In genomic region chr15:71386005-71386404, GRCh38 we compare ENCODE assay signal across 14 cellular contexts.
DNase-seq lines count a peak whose midpoint lies in the region; ATAC-seq and TF ChIP-seq lines count a peak whose summit lies in the region.
"Had no signal": no experiment of that assay in that cellular context is flagged by ENCODE, and none has a peak within 500 bp of the region (broad histone marks: within the 10 kb centered on the region; RNA-seq: fewer than 3 reads in every experiment).

No MANE protein-coding gene starts in this region.

- peaks cover 51% of the 10 kb centered on the region for H3K4me1 ChIP-seq in left ventricle myocardium inferior

- intact Hi-C loops in left ventricle myocardium inferior (cut with micrococcal nuclease) (loop anchor here (5.0 kb wide), 1 partner anchor 51 kb away; no protein-coding TSS in a partner anchor), left cardiac atrium (cut with DNase I) (loop anchor here (5.0 kb wide), 1 partner anchor 51 kb away; no protein-coding TSS in a partner anchor)

- no peaks in the 10 kb centered on the region for H3K9me3 ChIP-seq in left ventricle myocardium inferior (replicated peaks)

- ATAC-seq in left cardiac atrium: no peak
- ATAC-seq: HCT116 had no signal

- H3K27me3 Mint-ChIP-seq in mesothelial cell of epicardium (ENCODE audit: low read depth): no peaks in the 10 kb centered on the region
- H3K27me3 Mint-ChIP-seq in glutamatergic neuron (ENCODE audit: unreplicated experiment): peaks cover 2% of the 10 kb centered on the region

- H3K4me3 ChIP-seq in left ventricle myocardium inferior: no peak overlapping the region

- H3K36me3 ChIP-seq in left ventricle myocardium inferior: no peaks in the 10 kb centered on the region

- H3K36me3 Mint-ChIP-seq in mesothelial cell of epicardium (peaks cover 3% of the 10 kb centered on the region), glutamatergic neuron (ENCODE audit: unreplicated experiment) (no peaks in the 10 kb centered on the region)
- H3K36me3 Mint-ChIP-seq: CD4-positive, alpha-beta memory T cell had no signal

- H3K9me3 Mint-ChIP-seq in mesothelial cell of epicardium (no peaks in the 10 kb centered on the region), glutamatergic neuron (ENCODE audit: unreplicated experiment) (no peaks in the 10 kb centered on the region)

- TF ChIP-seq CTCF in left ventricle myocardium inferior (IDR thresholded peaks at IDR 0.05; ENCODE audit: borderline replicate concordance) (no peak), VCaP (conservative IDR thresholded peaks at IDR 0.05) (no peak), mesothelial cell of epicardium (IDR thresholded peaks at IDR 0.05; ENCODE audit: unreplicated experiment) (no peak), glutamatergic neuron (IDR thresholded peaks at IDR 0.05; ENCODE audit: partially characterized antibody, unreplicated experiment) (no peak)

- H3K27ac ChIP-seq in left ventricle myocardium inferior (replicated peaks) (peak overlapping the region; percentile 58), VCaP (peak overlapping the region; percentile 52)

- DNase-seq in left ventricle myocardium inferior (no peak), left cardiac atrium (no peak), mesothelial cell of epicardium (ENCODE audit: low spot score in 2 of 2, unreplicated experiment in 2 of 2) (no peak), NOMO-1 treated with DMSO at 0.1 percent for 48 hours (lab: John Stamatoyannopoulos, UW; ENCODE audit: unreplicated experiment) (no peak), CD1c-positive myeloid dendritic cell (ENCODE audit: extremely low spot score) (no peak), glutamatergic neuron (no peak), AML-193 (lab: John Stamatoyannopoulos, UW) (no peak)
- DNase-seq: GF-D8; NCI-H1930; NK-92 treated with Interleukin-12 subunit alpha and Interleukin-12 subunit beta, amount 100 ng/mL, for 24 hours; SIG-M5 had no signal

- H3K4me1 Mint-ChIP-seq in mesothelial cell of epicardium (peaks cover 61% of the 10 kb centered on the region), glutamatergic neuron (ENCODE audit: low read depth, unreplicated experiment) (peaks cover 4% of the 10 kb centered on the region)

- peak overlapping the region; percentile 84 for H3K27ac Mint-ChIP-seq in mesothelial cell of epicardium
- H3K27ac Mint-ChIP-seq in glutamatergic neuron (ENCODE audit: unreplicated experiment): no peak overlapping the region

- no peaks in the 10 kb centered on the region for H3K27me3 ChIP-seq in left ventricle myocardium inferior (ENCODE audit: low read depth)

- no peak overlapping the region for H3K4me3 Mint-ChIP-seq in mesothelial cell of epicardium
- H3K4me3 Mint-ChIP-seq in glutamatergic neuron (ENCODE audit: unreplicated experiment): no peak overlapping the region
